In the genomic region with DNA sequence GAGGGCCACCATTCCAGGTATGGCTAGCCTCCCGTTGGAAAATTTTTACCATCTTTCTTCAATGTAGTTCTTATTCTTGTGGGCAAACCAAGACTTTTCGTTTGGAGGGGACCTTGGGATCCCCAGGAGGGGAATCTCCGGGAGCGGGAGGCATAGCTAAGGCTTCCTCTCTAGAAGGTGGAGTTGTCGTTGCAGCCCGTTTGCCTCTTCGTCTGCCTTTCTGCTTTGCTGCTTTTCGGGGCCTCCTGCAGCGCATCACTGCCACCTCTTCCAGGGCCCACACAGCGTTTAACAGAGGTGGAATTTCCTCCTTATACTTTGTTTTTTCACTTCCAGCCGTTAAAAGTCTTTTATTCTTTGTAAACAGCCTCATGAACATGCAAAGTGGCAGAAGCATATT, we compare ENCODE assay signal across 12 cellular contexts. TPM values are rescaled to one million over a fixed set of nuclear protein-coding genes. Genes with fewer than 3 reads are reported as not detected.
A peak's percentile ranks its signal among the peaks of the same experiment; 100 is the strongest.
DNase-seq lines count a peak whose midpoint lies in the region; ATAC-seq and TF ChIP-seq lines count a peak whose summit lies in the region.
"Had no signal": no experiment of that assay in that cellular context is flagged by ENCODE, and none has a peak within 500 bp of the region (broad histone marks: within the 10 kb centered on the region; RNA-seq: fewer than 3 reads in every experiment).

No MANE protein-coding gene starts in this region.

- DNase-seq in CD4-positive, alpha-beta memory T cell, result no peak
- DNase-seq in T-helper 17 cell (no peak), right atrium auricular region (ENCODE audit: low spot score) (no peak), posterior vena cava (ENCODE audit: low spot score) (peak; percentile 54), OCI-LY7 (ENCODE audit: low spot score) (no peak), G401 (ENCODE audit: low spot score) (no peak), mucosa of gallbladder (ENCODE audit: low spot score) (no peak)
- no peak for DNase-seq in stimulated activated CD4-positive, alpha-beta T cell treated with anti-CD3 and anti-CD28 coated beads, Interleukin-4, amount 100 ng/mL, for 1 hour
- DNase-seq: body of pancreas, COR-L47, kidney glomerular epithelial cell had no signal

- H3K4me3 ChIP-seq in CD4-positive, alpha-beta memory T cell (ENCODE audit: low read length in 2 of 2), result no peak overlapping the region
- no peak overlapping the region for H3K4me3 ChIP-seq in right atrium auricular region
- H3K4me3 ChIP-seq in OCI-LY7 (ENCODE audit: low read depth, low read length, poor library complexity, severe bottlenecking), result no peak overlapping the region
- H3K4me3 ChIP-seq: body of pancreas had no signal

- ATAC-seq in T-helper 17 cell, result no peak
- ATAC-seq: body of pancreas had no signal

- CTCF ChIA-PET in CD4-positive, alpha-beta memory T cell (lab: Charles Lee; ENCODE audit: partially characterized antibody), result interaction anchor here (1.6 kb wide), 1 partner anchor 31 kb away, joined by 6 read pairs; no protein-coding TSS in a partner anchor
- CTCF ChIA-PET in OCI-LY7 (lab: Charles Lee; ENCODE audit: unreplicated experiment), result no interaction called here

- H3K36me3 ChIP-seq in CD4-positive, alpha-beta memory T cell (ENCODE audit: insufficient read depth, low read length), result no peaks in the 10 kb centered on the region
- H3K36me3 ChIP-seq in right atrium auricular region (peaks cover 3% of the 10 kb centered on the region), OCI-LY7 (ENCODE audit: insufficient read depth, low read length) (no peaks in the 10 kb centered on the region)

- H3K27ac Mint-ChIP-seq in CD4-positive, alpha-beta memory T cell, result peak overlapping the region in 5 of 7 donors; percentile 35 to 64 (median 53)
- H3K27ac Mint-ChIP-seq in T-helper 17 cell, result peak overlapping the region; percentile 54

- POLR2A ChIA-PET in CD4-positive, alpha-beta memory T cell (lab: Charles Lee; ENCODE audit: partially characterized antibody), result interaction anchor here (0.8 to 4.5 kb wide), 3 partner anchors 8 to 31 kb away, joined by 4 to 42 read pairs (median 8); partner anchors contain the start of gene IFITM1
- POLR2A ChIA-PET in OCI-LY7 (lab: Charles Lee), result interaction anchor here (0.9 to 1.6 kb wide), 2 partner anchors 12 to 16 kb away, joined by 3 to 5 read pairs; no protein-coding TSS in a partner anchor

- peak overlapping the region in 1 of 8 donors; percentile 39 for H3K4me3 Mint-ChIP-seq in CD4-positive, alpha-beta memory T cell
- H3K4me3 Mint-ChIP-seq in T-helper 17 cell, result no peak overlapping the region

- no peaks in the 10 kb centered on the region for H3K9me3 ChIP-seq in CD4-positive, alpha-beta memory T cell (ENCODE audit: control insufficient read depth in 1 of 2, low read length in 2 of 2)
- H3K9me3 ChIP-seq in T-helper 17 cell (ENCODE audit: control insufficient read depth, low read length, poor library complexity, severe bottlenecking) (no peaks in the 10 kb centered on the region), right atrium auricular region (no peaks in the 10 kb centered on the region), OCI-LY7 (ENCODE audit: low read length) (no peaks in the 10 kb centered on the region)
- H3K9me3 ChIP-seq: body of pancreas had no signal

- peaks cover 0 to 2% (median 0%) of the 10 kb centered on the region in 8 donors for H3K9me3 Mint-ChIP-seq in CD4-positive, alpha-beta memory T cell

- H3K4me1 ChIP-seq in CD4-positive, alpha-beta memory T cell (ENCODE audit: insufficient read depth, low read length), result peaks cover 28% of the 10 kb centered on the region
- H3K4me1 ChIP-seq in right atrium auricular region, result peaks cover 0 to 38% of the 10 kb centered on the region in 2 donors
- peaks cover 32% of the 10 kb centered on the region for H3K4me1 ChIP-seq in OCI-LY7 (ENCODE audit: insufficient read depth, low read length, poor library complexity, severe bottlenecking)

- TF ChIP-seq CTCF in right atrium auricular region (IDR thresholded peaks at IDR 0.05) (no peak), OCI-LY7 (conservative IDR thresholded peaks at IDR 0.05; ENCODE audit: low read length) (no peak)

- H3K9me2 ChIP-seq in OCI-LY7 (ENCODE audit: insufficient read depth, low read length), result no peaks in the 10 kb centered on the region

- no peak overlapping the region for H2AFZ ChIP-seq in OCI-LY7 (ENCODE audit: low read length)

- peaks cover 30 to 67% (median 47%) of the 10 kb centered on the region in 4 donors for H3K4me1 Mint-ChIP-seq in CD4-positive, alpha-beta memory T cell
- peaks cover 33% of the 10 kb centered on the region for H3K4me1 Mint-ChIP-seq in T-helper 17 cell

- no TSS peak for BruUV-seq in OCI-LY7 (replicated peaks; lab: Mats Ljungman, UMichigan)

- H3K27ac ChIP-seq in CD4-positive, alpha-beta memory T cell (ENCODE audit: low read depth, low read length), result no peak overlapping the region
- H3K27ac ChIP-seq in right atrium auricular region (peak overlapping the region; percentile 87 to 90), OCI-LY7 (ENCODE audit: low read depth, low read length, poor library complexity, severe bottlenecking) (no peak overlapping the region)

- H3K27me3 ChIP-seq in CD4-positive, alpha-beta memory T cell (ENCODE audit: insufficient read depth, low read length), result no peaks in the 10 kb centered on the region
- H3K27me3 ChIP-seq in right atrium auricular region, result no peaks in the 10 kb centered on the region
- H3K27me3 ChIP-seq: body of pancreas had no signal

- no peaks in the 10 kb centered on the region for H3K27me3 Mint-ChIP-seq in CD4-positive, alpha-beta memory T cell
- no peaks in the 10 kb centered on the region for H3K27me3 Mint-ChIP-seq in T-helper 17 cell

- in situ Hi-C loops in G401 (cut with HindIII; ENCODE audit: low sequenced_read_pairs), result no loop called here

- no peaks in the 10 kb centered on the region for H3K79me2 ChIP-seq in OCI-LY7 (ENCODE audit: insufficient read depth, low read depth, low read length)

- no peak overlapping the region for H3K4me2 ChIP-seq in OCI-LY7 (ENCODE audit: low read length)

- intact Hi-C loops in CD4-positive, alpha-beta memory T cell (cut with micrococcal nuclease), result no loop called here
- intact Hi-C loops in posterior vena cava (cut with DNase I) (no loop called here), OCI-LY7 (cut with micrococcal nuclease; ENCODE audit: unreplicated experiment) (no loop called here)

- H3K36me3 Mint-ChIP-seq in CD4-positive, alpha-beta memory T cell, result peaks cover 0 to 2% of the 10 kb centered on the region in 2 donors
- H3K36me3 Mint-ChIP-seq in T-helper 17 cell (ENCODE audit: low read depth), result no peaks in the 10 kb centered on the region

- no peaks in the 10 kb centered on the region for H4K20me1 ChIP-seq in OCI-LY7 (ENCODE audit: insufficient read depth, low read length)

RNA-seq across cellular contexts. Expression of gene IFITM3, which starts 3.5 kb away (rescaled TPM):
- 1 to 10 TPM; 6.2 to 7.2 TPM for total RNA-seq in CD4-positive, alpha-beta memory T cell
- 100 to 1,000 TPM in 1 of 2 donors, 1 to 10 TPM in 1; 9.1 to 108 TPM for polyA plus RNA-seq in CD4-positive, alpha-beta memory T cell
- total RNA-seq in T-helper 17 cell, result 10 to 100 TPM in 1 of 2 donors, 1 to 10 TPM in 1; 2.5 to 25.2 TPM
- total RNA-seq in right atrium auricular region, result 100 to 1,000 TPM; 156 to 372 TPM
- 1,000 to 10,000 TPM; 1,080 to 1,276 TPM for total RNA-seq in posterior vena cava
- total RNA-seq in OCI-LY7 (2014; rRNA removed; shearing (Covaris generic)), result 0.95 and 1.5 TPM in 2 replicates
- total RNA-seq in OCI-LY7 (2022), result 1.5 and 2.2 TPM in 2 replicates
- 36.2 and 45.8 TPM in 2 replicates for total RNA-seq in G401 (2014; rRNA removed; shearing (Covaris generic))
- total RNA-seq in mucosa of gallbladder, result 246 TPM

RNA-seq across cellular contexts. Expression of gene IFITM1, which starts 10.3 kb away (rescaled TPM):
- total RNA-seq in CD4-positive, alpha-beta memory T cell, result 100 to 1,000 TPM; 119 to 121 TPM
- polyA plus RNA-seq in CD4-positive, alpha-beta memory T cell, result 1,000 to 10,000 TPM; 2,073 to 2,173 TPM
- total RNA-seq in T-helper 17 cell (100 to 1,000 TPM; 344 to 363 TPM), right atrium auricular region (100 to 1,000 TPM in 1 of 2 donors, 10 to 100 TPM in 1; 82.3 to 241 TPM), posterior vena cava (100 to 1,000 TPM; 205 to 275 TPM), OCI-LY7 (2022) (72.4 TPM in 2 replicates), mucosa of gallbladder (55.4 TPM)
- total RNA-seq in OCI-LY7 (2014; rRNA removed; shearing (Covaris generic)), result 30.3 and 36.4 TPM in 2 replicates
- total RNA-seq in G401 (2014; rRNA removed; shearing (Covaris generic)), result 76.4 and 108 TPM in 2 replicates

RNA-seq across cellular contexts. Expression of gene IFITM2, which starts 16.5 kb away (rescaled TPM):
- total RNA-seq in CD4-positive, alpha-beta memory T cell, result 100 to 1,000 TPM; 202 to 203 TPM
- 1,000 to 10,000 TPM; 2,491 to 3,716 TPM for polyA plus RNA-seq in CD4-positive, alpha-beta memory T cell
- total RNA-seq in T-helper 17 cell (100 to 1,000 TPM; 550 to 570 TPM), right atrium auricular region (100 to 1,000 TPM; 120 to 296 TPM), posterior vena cava (100 to 1,000 TPM; 647 to 724 TPM), OCI-LY7 (2022) (110 and 117 TPM in 2 replicates), mucosa of gallbladder (129 TPM)
- 9.5 and 22.1 TPM in 2 replicates for total RNA-seq in OCI-LY7 (2014; rRNA removed; shearing (Covaris generic))
- total RNA-seq in G401 (2014; rRNA removed; shearing (Covaris generic)), result 7.8 and 31.3 TPM in 2 replicates

RNA-seq across cellular contexts. Expression of gene IFITM5, which starts 24.8 kb away (rescaled TPM):
- not detected for total RNA-seq in CD4-positive, alpha-beta memory T cell
- not detected for polyA plus RNA-seq in CD4-positive, alpha-beta memory T cell
- total RNA-seq in T-helper 17 cell, result not detected
- not detected for total RNA-seq in right atrium auricular region
- not detected for total RNA-seq in posterior vena cava
- total RNA-seq in OCI-LY7 (2014; rRNA removed; shearing (Covaris generic)), result not detected in 2 replicates
- total RNA-seq in OCI-LY7 (2022), result not detected in 2 replicates
- not detected in 2 replicates for total RNA-seq in G401 (2014; rRNA removed; shearing (Covaris generic))
- not detected for total RNA-seq in mucosa of gallbladder
- total RNA-seq: activated CD8-positive, alpha-beta memory T cell treated with anti-CD3 and anti-CD28 coated beads for 36 hours; body of pancreas had no signal

RNA-seq across cellular contexts. Expression of gene PGGHG, which starts 35.2 kb away (rescaled TPM):
- total RNA-seq in CD4-positive, alpha-beta memory T cell, result 100 to 1,000 TPM; 304 TPM
- 1 to 10 TPM; 3.0 to 5.6 TPM for polyA plus RNA-seq in CD4-positive, alpha-beta memory T cell
- total RNA-seq in T-helper 17 cell, result 100 to 1,000 TPM; 317 to 350 TPM
- 1 to 10 TPM; 4.9 to 9.4 TPM for total RNA-seq in right atrium auricular region
- total RNA-seq in posterior vena cava, result 10 to 100 TPM; 18.8 to 20.7 TPM
- total RNA-seq in OCI-LY7 (2014; rRNA removed; shearing (Covaris generic)), result 6.3 and 7.0 TPM in 2 replicates
- 0.93 and 1.2 TPM in 2 replicates for total RNA-seq in OCI-LY7 (2022)
- total RNA-seq in G401 (2014; rRNA removed; shearing (Covaris generic)), result 18.8 and 20.4 TPM in 2 replicates
- 42.8 TPM for total RNA-seq in mucosa of gallbladder

Comparison
In these comparisons a context has a peak if more than half of its experiments do, and no peak if none do; other contexts are left out.
1. H3K27ac ChIP-seq: peak in right atrium auricular region (2 of 2); none in CD4-positive, alpha-beta memory T cell (single experiment) and OCI-LY7 (single experiment).